In genomic region chrX:50905334-50905733, GRCh38 we compare ENCODE assay signal across 13 cellular contexts. TPM values are rescaled to one million over a fixed set of nuclear protein-coding genes. Genes with fewer than 3 reads are reported as not detected.
A peak's percentile ranks its signal among the peaks of the same experiment; 100 is the strongest.
DNase-seq lines count a peak whose midpoint lies in the region; ATAC-seq and TF ChIP-seq lines count a peak whose summit lies in the region.
"Had no signal": no experiment of that assay in that cellular context is flagged by ENCODE, and none has a peak within 500 bp of the region (broad histone marks: within the 10 kb centered on the region; RNA-seq: fewer than 3 reads in every experiment).

No MANE protein-coding gene starts in this region.

- no peak overlapping the region for H3K27ac ChIP-seq in mammary epithelial cell (ENCODE audit: insufficient read depth, low read depth, low read length)
- no peak overlapping the region for H3K27ac ChIP-seq in mesenchymal stem cell (ENCODE audit: low read length, poor library complexity, severe bottlenecking)
- H3K27ac ChIP-seq: BLaER1, spleen had no signal

- CTCF ChIA-PET in activated CD4-positive, alpha-beta T cell treated with anti-CD3 and anti-CD28 coated beads, Interleukin-2, amount 10 ng/mL, durations not matched to agents 7 days and 5 days (lab: Charles Lee), result no interaction called here
- CTCF ChIA-PET in mammary epithelial cell (lab: Charles Lee; ENCODE audit: low non-redundant PET), result no interaction called here

- H3K9me3 ChIP-seq in mammary epithelial cell (replicated peaks; ENCODE audit: insufficient read depth, low read length) (no peaks in the 10 kb centered on the region), mesenchymal stem cell (ENCODE audit: control insufficient read depth, low read length) (no peaks in the 10 kb centered on the region)
- H3K9me3 ChIP-seq: BLaER1, spleen had no signal

- no peaks in the 10 kb centered on the region for H3K9me3 Mint-ChIP-seq in activated CD4-positive, alpha-beta T cell treated with anti-CD3 and anti-CD28 coated beads, Interleukin-2, amount 10 ng/mL, durations not matched to agents 7 days and 5 days
- no peaks in the 10 kb centered on the region for H3K9me3 Mint-ChIP-seq in osteocyte (ENCODE audit: unreplicated experiment)

- H3K79me1 ChIP-seq in mesenchymal stem cell (replicated peaks; ENCODE audit: low read length, poor library complexity, severe bottlenecking), result no peaks in the 10 kb centered on the region

- H3K4ac ChIP-seq in mesenchymal stem cell (ENCODE audit: low read depth in 1 of 2, low read length in 2 of 2), result no peak overlapping the region

- no peak overlapping the region for H2BK15ac ChIP-seq in mesenchymal stem cell (ENCODE audit: low read depth, poor library complexity, severe bottlenecking)

- H3K27me3 Mint-ChIP-seq in activated CD4-positive, alpha-beta T cell treated with anti-CD3 and anti-CD28 coated beads, Interleukin-2, amount 10 ng/mL, durations not matched to agents 7 days and 5 days, result peaks cover 4% of the 10 kb centered on the region
- H3K27me3 Mint-ChIP-seq in osteocyte (ENCODE audit: unreplicated experiment), result no peaks in the 10 kb centered on the region

- H3K4me3 ChIP-seq in LNCaP clone FGC (ENCODE audit: low read depth, low read length) (no peak overlapping the region), mammary epithelial cell (replicated peaks in 1 of 3; ENCODE audit: insufficient read depth in 1 of 3, low read depth in 2 of 3, low read length in 3 of 3) (no peak overlapping the region), mesenchymal stem cell (ENCODE audit: insufficient read depth in 1 of 2, low read depth in 1 of 2, low read length in 2 of 2) (no peak overlapping the region)
- H3K4me3 ChIP-seq: BLaER1, spleen had no signal

- H3K79me2 ChIP-seq in mammary epithelial cell (ENCODE audit: insufficient read depth, low read length), result no peaks in the 10 kb centered on the region

- no peak overlapping the region for H2BK5ac ChIP-seq in mesenchymal stem cell (ENCODE audit: low read depth, low read length, poor library complexity, severe bottlenecking)

- H3K9ac ChIP-seq in mammary epithelial cell (ENCODE audit: insufficient read depth, low read length) (no peak overlapping the region), mesenchymal stem cell (ENCODE audit: low read length) (no peak overlapping the region)
- H3K9ac ChIP-seq: BLaER1 had no signal

- H3K18ac ChIP-seq in mesenchymal stem cell (ENCODE audit: low read depth in 1 of 2, low read length in 2 of 2), result no peak overlapping the region

- H2AFZ ChIP-seq in mammary epithelial cell (ENCODE audit: low read depth, low read length) (no peak overlapping the region), mesenchymal stem cell (ENCODE audit: low read depth, low read length) (no peak overlapping the region)

- no peak for ATAC-seq in HG03469 (IDR thresholded peaks at IDR 0.05; ENCODE audit: unreplicated experiment)
- no peak for ATAC-seq in GM19395 (IDR thresholded peaks at IDR 0.05; ENCODE audit: unreplicated experiment)

- H3K4me2 ChIP-seq in mammary epithelial cell (ENCODE audit: insufficient read depth, low read depth, low read length) (no peak overlapping the region), mesenchymal stem cell (ENCODE audit: low read length, poor library complexity, severe bottlenecking) (no peak overlapping the region)
- H3K4me2 ChIP-seq: BLaER1 had no signal

- no peaks in the 10 kb centered on the region for H3K36me3 ChIP-seq in mammary epithelial cell (ENCODE audit: insufficient read depth, low read length)
- no peaks in the 10 kb centered on the region for H3K36me3 ChIP-seq in mesenchymal stem cell (ENCODE audit: control insufficient read depth in 1 of 2, insufficient read depth in 2 of 2, low read depth in 1 of 2, low read length in 2 of 2)
- H3K36me3 ChIP-seq: BLaER1, spleen had no signal

- no peak overlapping the region for H4K8ac ChIP-seq in mesenchymal stem cell (ENCODE audit: low read length)

- peak; percentile 6 for DNase-seq in activated CD4-positive, alpha-beta T cell treated with anti-CD3 and anti-CD28 coated beads, Interleukin-2, amount 10 ng/mL, durations not matched to agents 7 days and 5 days
- DNase-seq in activated CD4-positive, alpha-beta T cell treated with anti-CD3 and anti-CD28 coated beads for 1 hour, result no peak
- DNase-seq in LNCaP clone FGC (ENCODE audit: low read depth) (no peak), mammary epithelial cell (peak; percentile 11), osteocyte (ENCODE audit: extremely low spot score, unreplicated experiment) (no peak), mesenchymal stem cell (no peak)
- DNase-seq: amniotic stem cell, IMR-90, spleen had no signal

- in situ Hi-C loops in mammary epithelial cell (cut with MboI; ENCODE audit: low sequenced_read_pairs in 2 of 2), result loop anchor here in 1 of 2 donors (10.0 kb wide), 1 partner anchor 161 kb away; no protein-coding TSS in a partner anchor

- H3K27ac Mint-ChIP-seq in activated CD4-positive, alpha-beta T cell treated with anti-CD3 and anti-CD28 coated beads, Interleukin-2, amount 10 ng/mL, durations not matched to agents 7 days and 5 days, result no peak overlapping the region
- no peak overlapping the region for H3K27ac Mint-ChIP-seq in osteocyte (ENCODE audit: unreplicated experiment)

- H3K23ac ChIP-seq in mesenchymal stem cell (ENCODE audit: low read length in 2 of 2), result no peak overlapping the region

- no peak overlapping the region for H3K14ac ChIP-seq in mesenchymal stem cell (ENCODE audit: low read length in 2 of 2)

- H4K91ac ChIP-seq in mesenchymal stem cell (ENCODE audit: low read length), result no peak overlapping the region

- no TSS peak for BruUV-seq in mammary epithelial cell (replicated peaks; lab: Mats Ljungman, UMichigan)

- no peaks in the 10 kb centered on the region for H3K4me1 ChIP-seq in mammary epithelial cell (ENCODE audit: insufficient read depth, low read length)
- no peaks in the 10 kb centered on the region for H3K4me1 ChIP-seq in mesenchymal stem cell (ENCODE audit: control insufficient read depth, insufficient read depth, low read depth, low read length)
- H3K4me1 ChIP-seq: BLaER1, spleen had no signal

- POLR2A ChIA-PET in activated CD4-positive, alpha-beta T cell treated with anti-CD3 and anti-CD28 coated beads, Interleukin-2, amount 10 ng/mL, durations not matched to agents 7 days and 5 days (lab: Charles Lee), result no interaction called here

- H3K4me3 Mint-ChIP-seq in activated CD4-positive, alpha-beta T cell treated with anti-CD3 and anti-CD28 coated beads, Interleukin-2, amount 10 ng/mL, durations not matched to agents 7 days and 5 days, result no peak overlapping the region
- H3K4me3 Mint-ChIP-seq in osteocyte (ENCODE audit: unreplicated experiment), result no peak overlapping the region

- no peak overlapping the region for H2AK5ac ChIP-seq in mesenchymal stem cell (ENCODE audit: low read length, severe bottlenecking)

- no peak overlapping the region for H2BK120ac ChIP-seq in mesenchymal stem cell (ENCODE audit: low read depth, low read length)

- H4K20me1 ChIP-seq in mammary epithelial cell (ENCODE audit: insufficient read depth, low read length), result no peaks in the 10 kb centered on the region

- dilution Hi-C loops in mammary epithelial cell (cut with HindIII; ENCODE audit: low sequenced_read_pairs), result no loop called here

- H3K4me1 Mint-ChIP-seq in activated CD4-positive, alpha-beta T cell treated with anti-CD3 and anti-CD28 coated beads, Interleukin-2, amount 10 ng/mL, durations not matched to agents 7 days and 5 days, result no peaks in the 10 kb centered on the region
- H3K4me1 Mint-ChIP-seq in osteocyte (ENCODE audit: unreplicated experiment), result no peaks in the 10 kb centered on the region

- intact Hi-C loops in mammary epithelial cell (cut with micrococcal nuclease), result loop anchor here (2.0 kb wide), 1 partner anchor 83 kb away; no protein-coding TSS in a partner anchor

- H3K27me3 ChIP-seq in mammary epithelial cell (ENCODE audit: insufficient read depth, low read length), result peaks cover 2% of the 10 kb centered on the region
- peaks cover 0 to 21% of the 10 kb centered on the region in 2 experiments for H3K27me3 ChIP-seq in mesenchymal stem cell (ENCODE audit: control insufficient read depth in 1 of 2, insufficient read depth in 1 of 2, low read length in 2 of 2)

- no peak overlapping the region for H2BK12ac ChIP-seq in mesenchymal stem cell (ENCODE audit: low read length in 2 of 2)

- no peaks in the 10 kb centered on the region for H3K36me3 Mint-ChIP-seq in activated CD4-positive, alpha-beta T cell treated with anti-CD3 and anti-CD28 coated beads, Interleukin-2, amount 10 ng/mL, durations not matched to agents 7 days and 5 days (ENCODE audit: low read depth)
- no peaks in the 10 kb centered on the region for H3K36me3 Mint-ChIP-seq in osteocyte (ENCODE audit: unreplicated experiment)

- TF ChIP-seq CTCF in LNCaP clone FGC (IDR thresholded peaks at IDR 0.05; ENCODE audit: control insufficient read depth, extremely low read depth, insufficient read depth) (peak; percentile 50), mammary epithelial cell (conservative IDR thresholded peaks at IDR 0.05 in 1 of 2, IDR thresholded peaks at IDR 0.05 in 1 of 2; ENCODE audit: extremely low read depth in 1 of 2, insufficient read depth in 1 of 2, low read depth in 1 of 2, low read length in 2 of 2) (peak; percentile 43 to 58), osteocyte (IDR thresholded peaks at IDR 0.05) (peak; percentile 25)

- WGBS in mammary epithelial cell (ENCODE audit: low coverage, missing lambda C conversion rate), result 87% methylated on average over 17 of the region's 17 CpGs
- 97% methylated on average over 17 of the region's 17 CpGs for WGBS in mesenchymal stem cell

RNA-seq across cellular contexts. Expression of gene BMP15, which starts 5.2 kb away (rescaled TPM):
- not detected for total RNA-seq in activated CD4-positive, alpha-beta T cell treated with anti-CD3 and anti-CD28 coated beads, Interleukin-2, amount 10 ng/mL, durations not matched to agents 7 days and 5 days
- total RNA-seq in mammary epithelial cell, result not detected
- not detected for polyA plus RNA-seq in mammary epithelial cell
- not detected for polyA minus RNA-seq in mammary epithelial cell
- not detected in 2 replicates for total RNA-seq in osteocyte
- not detected for polyA plus RNA-seq in mesenchymal stem cell (2013, experiment 1 of 2)
- not detected for polyA plus RNA-seq in mesenchymal stem cell (2013, experiment 2 of 2)
- total RNA-seq: glomerular endothelial cell, IMR-90, spleen had no signal
- polyA plus RNA-seq: IMR-90, spleen had no signal

Comparison
In these comparisons a context has a peak if more than half of its experiments do, and no peak if none do; other contexts are left out.
1. DNase-seq: peak in activated CD4-positive, alpha-beta T cell treated with anti-CD3 and anti-CD28 coated beads, Interleukin-2, amount 10 ng/mL, durations not matched to agents 7 days and 5 days (single experiment) and mammary epithelial cell (single experiment); none in activated CD4-positive, alpha-beta T cell treated with anti-CD3 and anti-CD28 coated beads for 1 hour (single experiment), LNCaP clone FGC (single experiment), osteocyte (single experiment) and mesenchymal stem cell (single experiment).
2. Peak in every context shown above with its lines, with median percentiles within 50 percentile points of each other: CTCF ChIP-seq.